In the genomic region with DNA sequence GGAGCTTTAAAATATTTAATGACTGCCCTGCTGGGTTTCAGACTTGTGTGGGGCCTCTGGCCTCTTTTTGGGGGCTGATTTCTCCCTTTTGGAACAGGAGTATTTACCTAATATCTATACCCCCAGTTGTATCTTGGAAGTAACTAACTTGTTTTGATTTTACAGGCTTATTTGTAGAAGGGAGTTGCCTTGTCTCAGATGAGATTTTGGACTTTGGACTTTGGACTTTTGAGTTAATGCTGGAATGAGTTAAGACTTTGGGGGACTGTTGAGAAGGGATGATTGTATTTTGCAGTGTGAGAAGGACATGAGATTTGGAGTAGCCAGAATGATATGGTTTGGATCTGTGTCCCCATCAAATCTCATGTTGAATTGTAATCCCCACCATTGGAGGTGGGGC, we compare ENCODE assay signal across 14 cellular contexts. TPM values are rescaled to one million over a fixed set of nuclear protein-coding genes. Genes with fewer than 3 reads are reported as not detected.
DNase-seq lines count a peak whose midpoint lies in the region; ATAC-seq, FAIRE-seq and TF ChIP-seq lines count a peak whose summit lies in the region.
"Not testable (repeated sequence)": the region's sequence is repeated elsewhere in the genome, so short reads cannot be mapped to it uniquely, and the experiment has no call there.
"Had no signal": no experiment of that assay in that cellular context is flagged by ENCODE, and none has a peak within 500 bp of the region (broad histone marks: within the 10 kb centered on the region; RNA-seq: fewer than 3 reads in every experiment).

No MANE protein-coding gene starts in this region.

- H3F3A ChIP-seq in DOHH2 (ENCODE audit: control insufficient read depth, insufficient read depth) = not testable (repeated sequence)

- not testable (repeated sequence) for H3K36me3 Mint-ChIP-seq in activated B cell treated with CpG ODN at 0.5 μM for 24 hours (ENCODE audit: low read depth)
- peaks cover 21% of the 10 kb centered on the region for H3K36me3 Mint-ChIP-seq in activated T-helper 1 cell treated with anti-CD3 and anti-CD28 coated beads, Interleukin-12 subunit alpha, Interleukin-12 subunit beta, Interleukin-2, Interleukin-4 antibody, amounts not matched to agents 30 ng/mL and 10 ng/mL and 1 ng/mL, durations not matched to agents 14 hours and 24 hours and 36 hours (ENCODE audit: low read depth)

- H3K27me3 Mint-ChIP-seq in activated B cell treated with CpG ODN at 0.5 μM for 24 hours; activated T-helper 1 cell treated with anti-CD3 and anti-CD28 coated beads, Interleukin-12 subunit alpha, Interleukin-12 subunit beta, Interleukin-2, Interleukin-4 antibody, amounts not matched to agents 30 ng/mL and 10 ng/mL and 1 ng/mL, durations not matched to agents 14 hours and 24 hours and 36 hours (ENCODE audit: insufficient read depth): not testable (repeated sequence)

- peaks cover 62% of the 10 kb centered on the region for H3K4me1 ChIP-seq in DOHH2 (ENCODE audit: control insufficient read depth, low read length)
- H3K4me1 ChIP-seq in K562 (replicated peaks in 1 of 2; ENCODE audit: control insufficient read depth in 2 of 2, insufficient read depth in 2 of 2, low read length in 2 of 2) = peaks cover 14 to 21% of the 10 kb centered on the region in 2 experiments
- peaks cover 20% of the 10 kb centered on the region for H3K4me1 ChIP-seq in lower lobe of right lung
- peaks cover 5 to 90% (median 43%) of the 10 kb centered on the region in 6 donors for H3K4me1 ChIP-seq in spleen

- not testable (repeated sequence) for BruUV-seq in K562 (replicated peaks; lab: Mats Ljungman, UMichigan)

- H3K27ac Mint-ChIP-seq in activated B cell treated with CpG ODN at 0.5 μM for 24 hours = peak overlapping the region; percentile 72
- peak overlapping the region; percentile 94 for H3K27ac Mint-ChIP-seq in activated T-helper 1 cell treated with anti-CD3 and anti-CD28 coated beads, Interleukin-12 subunit alpha, Interleukin-12 subunit beta, Interleukin-2, Interleukin-4 antibody, amounts not matched to agents 30 ng/mL and 10 ng/mL and 1 ng/mL, durations not matched to agents 14 hours and 24 hours and 36 hours

- POLR2A ChIA-PET in activated B cell treated with CpG ODN at 0.5 μM for 24 hours (lab: Charles Lee); K562 (lab: Yijun Ruan, JAX): not testable (repeated sequence)

- TF ChIP-seq RAD21 in K562 (CRISPR knock-in tag; conservative IDR thresholded peaks at IDR 0.05 in 1 of 2, IDR thresholded peaks at IDR 0.05 in 1 of 2) = not testable (repeated sequence)

- not testable (repeated sequence) for TF ChIP-seq CTCF in 22Rv1 (IDR thresholded peaks at IDR 0.05); DOHH2 (IDR thresholded peaks at IDR 0.05; ENCODE audit: low read depth, low read length, poor library complexity, severe bottlenecking); activated B cell treated with CpG ODN at 0.5 μM for 24 hours (IDR thresholded peaks at IDR 0.05); K562 (IDR thresholded peaks at IDR 0.05 in 2 of 3, conservative IDR thresholded peaks at IDR 0.05 in 1 of 3; ENCODE audit: insufficient read depth in 2 of 3, low read depth in 1 of 3, low read length in 3 of 3); lower lobe of right lung (IDR thresholded peaks at IDR 0.05); spleen (IDR thresholded peaks at IDR 0.05 in 8 of 11, conservative IDR thresholded peaks at IDR 0.05 in 3 of 11)

- not testable (repeated sequence) for FAIRE-seq in K562 (lab: Jason Lieb, UNC)

- H3K27ac ChIP-seq in 22Rv1 (peak overlapping the region; percentile 35), DOHH2 (ENCODE audit: low read depth, low read length) (peak overlapping the region; percentile 52), lower lobe of right lung (peak overlapping the region; percentile 27), spleen (peak overlapping the region; percentile 48 to 93 (median 86))
- not testable (repeated sequence) for H3K27ac ChIP-seq in K562 (ENCODE audit: extremely low read depth, low read depth, low read length)

- H3K4me2 ChIP-seq in DOHH2 (ENCODE audit: low read length) (peak overlapping the region; percentile 62), K562 (ENCODE audit: insufficient read depth, low read length) (peak overlapping the region; percentile 17)

- TF ChIP-seq EP300 in K562 (IDR thresholded peaks at IDR 0.05; ENCODE audit: low read length) = not testable (repeated sequence)

- not testable (repeated sequence) for TF ChIP-seq POLR2A in K562 (conservative IDR thresholded peaks at IDR 0.05); spleen (IDR thresholded peaks at IDR 0.05)

- not testable (repeated sequence) for ATAC-seq in activated B cell treated with CpG ODN at 0.5 μM for 24 hours (ENCODE audit: low read depth); K562; lower lobe of right lung

- H3K27me3 ChIP-seq in DOHH2 (ENCODE audit: control insufficient read depth, low read length); K562 (ENCODE audit: control insufficient read depth in 2 of 2, insufficient read depth in 2 of 2, low read length in 2 of 2); lower lobe of right lung (ENCODE audit: low read depth); spleen (replicated peaks in 1 of 7): not testable (repeated sequence)

- CTCF ChIA-PET in activated B cell treated with CpG ODN at 0.5 μM for 24 hours (lab: Charles Lee); K562 (lab: Yijun Ruan, JAX; ENCODE audit: low intra/inter-chr PET ratio): not testable (repeated sequence)

- H3K9me3 Mint-ChIP-seq in activated B cell treated with CpG ODN at 0.5 μM for 24 hours = not testable (repeated sequence)
- peaks cover 22% of the 10 kb centered on the region for H3K9me3 Mint-ChIP-seq in activated T-helper 1 cell treated with anti-CD3 and anti-CD28 coated beads, Interleukin-12 subunit alpha, Interleukin-12 subunit beta, Interleukin-2, Interleukin-4 antibody, amounts not matched to agents 30 ng/mL and 10 ng/mL and 1 ng/mL, durations not matched to agents 14 hours and 24 hours and 36 hours

- H3K9me3 ChIP-seq in DOHH2 (ENCODE audit: control insufficient read depth, insufficient read depth, low read length); K562 (replicated peaks; ENCODE audit: control insufficient read depth, insufficient read depth, low read depth, low read length); lower lobe of right lung; spleen: not testable (repeated sequence)

- H3K79me2 ChIP-seq in DOHH2 (ENCODE audit: control insufficient read depth, low read length); K562 (ENCODE audit: control insufficient read depth, insufficient read depth, low read length): not testable (repeated sequence)

- not testable (repeated sequence) for H4K20me1 ChIP-seq in DOHH2 (ENCODE audit: control insufficient read depth, insufficient read depth, low read depth, low read length); K562 (replicated peaks; ENCODE audit: control insufficient read depth, insufficient read depth, low read length)

- H3K4me3 ChIP-seq in DOHH2 (ENCODE audit: low read length) = peak overlapping the region; percentile 40
- not testable (repeated sequence) for H3K4me3 ChIP-seq in K562, lower lobe of right lung
- peak overlapping the region in 1 of 8 donors; percentile 38 for H3K4me3 ChIP-seq in spleen

- peaks cover 34% of the 10 kb centered on the region for H3K4me1 Mint-ChIP-seq in activated B cell treated with CpG ODN at 0.5 μM for 24 hours
- H3K4me1 Mint-ChIP-seq in activated T-helper 1 cell treated with anti-CD3 and anti-CD28 coated beads, Interleukin-12 subunit alpha, Interleukin-12 subunit beta, Interleukin-2, Interleukin-4 antibody, amounts not matched to agents 30 ng/mL and 10 ng/mL and 1 ng/mL, durations not matched to agents 14 hours and 24 hours and 36 hours (ENCODE audit: low read depth) = peaks cover 45% of the 10 kb centered on the region

- intact Hi-C loops in activated B cell treated with CpG ODN at 0.5 μM for 24 hours (cut with micrococcal nuclease); K562 (cut with micrococcal nuclease); lower lobe of right lung (cut with DNase I); spleen (cut with DNase I; ENCODE audit: low total_unique reads): not testable (repeated sequence)
- intact Hi-C loops in activated T-helper 1 cell treated with anti-CD3 and anti-CD28 coated beads, Interleukin-12 subunit alpha, Interleukin-12 subunit beta, Interleukin-2, Interleukin-4 antibody, amounts not matched to agents 30 ng/mL and 10 ng/mL and 1 ng/mL, durations not matched to agents 14 hours and 24 hours and 36 hours (cut with micrococcal nuclease) = loop anchor here (5.0 kb wide), 1 partner anchor 922 kb away; the partner anchor contains the start of gene TBCA

- not testable (repeated sequence) for H3K36me3 ChIP-seq in DOHH2 (ENCODE audit: control insufficient read depth, low read length); K562 (ENCODE audit: control insufficient read depth, insufficient read depth, low read length); lower lobe of right lung; spleen

- DNase-seq in NOMO-1 treated with DMSO at 0.1 percent for 48 hours (lab: John Stamatoyannopoulos, UW; ENCODE audit: unreplicated experiment) = peak; percentile 13
- not testable (repeated sequence) for DNase-seq in activated B cell treated with CpG ODN at 0.5 μM for 24 hours; activated T-helper 1 cell treated with anti-CD3 and anti-CD28 coated beads, Interleukin-12 subunit alpha, Interleukin-12 subunit beta, Interleukin-2, Interleukin-4 antibody, amounts not matched to agents 30 ng/mL and 10 ng/mL and 1 ng/mL, durations not matched to agents 14 hours and 24 hours and 36 hours (ENCODE audit: low spot score); K562 (ENCODE audit: extremely low read depth in 1 of 4, low spot score in 3 of 4); lower lobe of right lung; spleen

- not testable (repeated sequence) for H3K9me1 ChIP-seq in K562 (ENCODE audit: control insufficient read depth, insufficient read depth, low read length)

- not testable (repeated sequence) for H3K9me2 ChIP-seq in DOHH2 (replicated peaks; ENCODE audit: control insufficient read depth, low read length)

- H3K9ac ChIP-seq in K562 (ENCODE audit: insufficient read depth in 1 of 2, low read depth in 2 of 2, low read length in 2 of 2) = not testable (repeated sequence)

- H2AFZ ChIP-seq in K562 (ENCODE audit: low read depth, low read length) = peak overlapping the region; percentile 85; the same call in 1 of the 2 replicates

- H3K4me3 Mint-ChIP-seq in activated B cell treated with CpG ODN at 0.5 μM for 24 hours = not testable (repeated sequence)
- peak overlapping the region; percentile 50 for H3K4me3 Mint-ChIP-seq in activated T-helper 1 cell treated with anti-CD3 and anti-CD28 coated beads, Interleukin-12 subunit alpha, Interleukin-12 subunit beta, Interleukin-2, Interleukin-4 antibody, amounts not matched to agents 30 ng/mL and 10 ng/mL and 1 ng/mL, durations not matched to agents 14 hours and 24 hours and 36 hours

- in situ Hi-C loops in K562 (cut with MboI) = not testable (repeated sequence)

RNA-seq across cellular contexts. Expression of gene S100Z, which starts 5.7 kb away (rescaled TPM):
- 0.61 TPM in 1 of 2 replicates, not detected in the other for total RNA-seq in activated B cell treated with CpG ODN at 0.5 μM for 24 hours
- 0.67 and 1.5 TPM in 2 replicates for total RNA-seq in activated T-helper 1 cell treated with anti-CD3 and anti-CD28 coated beads, Interleukin-12 subunit alpha, Interleukin-12 subunit beta, Interleukin-2, Interleukin-4 antibody, amounts not matched to agents 30 ng/mL and 10 ng/mL and 1 ng/mL, durations not matched to agents 14 hours and 24 hours and 36 hours
- total RNA-seq in K562 (2011; cell fraction: chromatin; rRNA removed; ENCODE audit: low replicate concordance) = 0.49 TPM in 1 of 2 replicates, not detected in the other
- total RNA-seq in K562 (2011; cell fraction: nucleolus; rRNA removed) = not detected in 2 replicates
- total RNA-seq in K562 (2011; cell fraction: nucleoplasm; rRNA removed) = 0.44 TPM in 1 of 2 replicates, not detected in the other
- total RNA-seq in K562 (2014; rRNA removed) = 0.41 TPM in 1 of 2 replicates, not detected in the other
- 0.15 and 0.26 TPM in 2 replicates for total RNA-seq in K562 (2014; rRNA removed; fragmentation: Illumina TruSeq; extraction: Trizol)
- total RNA-seq in K562 (2015; rRNA removed; fragmentation: Illumina TruSeq; extraction: Trizol) = not detected in 2 replicates
- total RNA-seq in K562 (2021) = 0.36 TPM in 1 of 2 replicates, not detected in the other
- polyA plus RNA-seq in K562 (2011; rRNA removed) = 0.19 TPM in 1 of 2 replicates, not detected in the other
- polyA plus RNA-seq in K562 (2011; cell fraction: cytosol; rRNA removed) = 0.06 TPM in 1 of 2 replicates, not detected in the other
- polyA plus RNA-seq in K562 (2011; cell fraction: nucleus; rRNA removed) = 0.21 and 0.29 TPM in 2 replicates
- polyA plus RNA-seq in K562 (2012) = 0.21 and 0.33 TPM in 2 replicates
- polyA plus RNA-seq in K562 (2014; fragmentation: Illumina TruSeq; extraction: Trizol) = 0.10 TPM in 1 of 2 replicates, not detected in the other
- under 1 TPM; 0.20 to 0.42 TPM for polyA plus RNA-seq in K562 (2014; fragmentation: Nextera tagmentation; extraction: Ambion mirVana)
- polyA plus RNA-seq in K562 (2014; rRNA removed) = not detected in 2 replicates
- not detected in 2 replicates for polyA minus RNA-seq in K562 (2011; rRNA and poly(A)+ RNA removed)
- not detected in 2 replicates for polyA minus RNA-seq in K562 (2011; cell fraction: cytosol; rRNA and poly(A)+ RNA removed)
- polyA minus RNA-seq in K562 (2011; cell fraction: nucleus; rRNA and poly(A)+ RNA removed) = not detected in 2 replicates
- total RNA-seq in lower lobe of right lung = 1.2 TPM
- 10 to 100 TPM in 3 of 7 donors, 1 to 10 TPM in 4; 2.3 to 21.7 (median 9.7) TPM for total RNA-seq in spleen
- polyA plus RNA-seq in spleen = 1 to 10 TPM; 2.2 to 2.7 (median 2.4) TPM
- total RNA-seq: fibroblast of villous mesenchyme, HepG2, left lobe of liver, psoas muscle, sigmoid colon, suprapubic skin had no signal

RNA-seq across cellular contexts. Expression of gene F2RL1, which starts 36.7 kb away (rescaled TPM):
- 0.07 and 0.22 TPM in 2 replicates for total RNA-seq in activated B cell treated with CpG ODN at 0.5 μM for 24 hours
- total RNA-seq in activated T-helper 1 cell treated with anti-CD3 and anti-CD28 coated beads, Interleukin-12 subunit alpha, Interleukin-12 subunit beta, Interleukin-2, Interleukin-4 antibody, amounts not matched to agents 30 ng/mL and 10 ng/mL and 1 ng/mL, durations not matched to agents 14 hours and 24 hours and 36 hours = 0.26 and 0.32 TPM in 2 replicates
- 0.30 and 0.42 TPM in 2 replicates for total RNA-seq in K562 (2011; cell fraction: chromatin; rRNA removed; ENCODE audit: low replicate concordance)
- 0.50 and 1.2 TPM in 2 replicates for total RNA-seq in K562 (2011; cell fraction: nucleolus; rRNA removed)
- 0.22 and 0.84 TPM in 2 replicates for total RNA-seq in K562 (2011; cell fraction: nucleoplasm; rRNA removed)
- total RNA-seq in K562 (2014; rRNA removed) = 0.04 TPM in 1 of 2 replicates, not detected in the other
- 0.26 TPM in 1 of 2 replicates, not detected in the other for total RNA-seq in K562 (2014; rRNA removed; fragmentation: Illumina TruSeq; extraction: Trizol)
- not detected in 2 replicates for total RNA-seq in K562 (2015; rRNA removed; fragmentation: Illumina TruSeq; extraction: Trizol)
- total RNA-seq in K562 (2021) = 0.22 and 0.27 TPM in 2 replicates
- polyA plus RNA-seq in K562 (2011; rRNA removed) = 0.39 and 0.50 TPM in 2 replicates
- 0.21 and 0.65 TPM in 2 replicates for polyA plus RNA-seq in K562 (2011; cell fraction: cytosol; rRNA removed)
- 0.06 and 0.44 TPM in 2 replicates for polyA plus RNA-seq in K562 (2011; cell fraction: nucleus; rRNA removed)
- polyA plus RNA-seq in K562 (2012) = 0.07 TPM in 1 of 2 replicates, not detected in the other
- 0.03 and 0.04 TPM in 2 replicates for polyA plus RNA-seq in K562 (2014; fragmentation: Illumina TruSeq; extraction: Trizol)
- polyA plus RNA-seq in K562 (2014; fragmentation: Nextera tagmentation; extraction: Ambion mirVana) = not detected
- not detected in 2 replicates for polyA plus RNA-seq in K562 (2014; rRNA removed)
- 0.39 and 0.60 TPM in 2 replicates for polyA minus RNA-seq in K562 (2011; rRNA and poly(A)+ RNA removed)
- not detected in 2 replicates for polyA minus RNA-seq in K562 (2011; cell fraction: cytosol; rRNA and poly(A)+ RNA removed)
- 0.13 TPM in 1 of 2 replicates, not detected in the other for polyA minus RNA-seq in K562 (2011; cell fraction: nucleus; rRNA and poly(A)+ RNA removed)
- total RNA-seq in lower lobe of right lung = 5.9 TPM
- total RNA-seq in spleen = 1 to 10 TPM; 4.0 to 9.5 (median 7.3) TPM
- under 1 TPM; 0.46 to 0.70 (median 0.48) TPM for polyA plus RNA-seq in spleen
